In the genomic region with DNA sequence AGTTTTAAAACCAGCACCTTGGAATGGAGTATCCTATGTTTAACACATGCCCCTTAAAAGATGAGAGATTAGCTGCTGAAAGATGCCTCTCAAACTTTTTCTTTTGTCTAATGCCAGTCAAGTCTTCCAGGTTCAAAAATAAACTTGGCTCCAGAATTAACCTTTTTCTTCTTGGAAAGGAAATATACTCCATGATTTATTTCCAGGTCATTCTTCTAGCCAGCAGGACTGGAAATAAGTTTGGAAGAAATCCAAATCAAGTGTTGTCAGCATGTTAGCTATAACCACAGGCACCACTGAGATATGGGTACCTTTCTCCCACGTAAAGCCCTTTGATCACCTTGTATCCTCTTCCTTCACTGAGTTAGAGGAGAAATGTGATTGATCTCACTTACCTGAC, we compare ENCODE assay signal across 2 cellular contexts.
TF ChIP-seq lines count a peak whose summit lies in the region.

No MANE protein-coding gene starts in this region.

TF ChIP-seq in IMR-90, 13 proteins besides CTCF, POLR2A, EP300 and RAD21:
- TF ChIP-seq FOS (IDR thresholded peaks at IDR 0.05; ENCODE audit: low read depth, low read length) (no peak), CEBPB (IDR thresholded peaks at IDR 0.05; ENCODE audit: low read depth, low read length) (no peak), MAFK (IDR thresholded peaks at IDR 0.05; ENCODE audit: low read depth, low read length) (no peak), SMC3 (IDR thresholded peaks at IDR 0.05; ENCODE audit: low read depth, low read length) (no peak)
- TF ChIP-seq, protein P1, sequence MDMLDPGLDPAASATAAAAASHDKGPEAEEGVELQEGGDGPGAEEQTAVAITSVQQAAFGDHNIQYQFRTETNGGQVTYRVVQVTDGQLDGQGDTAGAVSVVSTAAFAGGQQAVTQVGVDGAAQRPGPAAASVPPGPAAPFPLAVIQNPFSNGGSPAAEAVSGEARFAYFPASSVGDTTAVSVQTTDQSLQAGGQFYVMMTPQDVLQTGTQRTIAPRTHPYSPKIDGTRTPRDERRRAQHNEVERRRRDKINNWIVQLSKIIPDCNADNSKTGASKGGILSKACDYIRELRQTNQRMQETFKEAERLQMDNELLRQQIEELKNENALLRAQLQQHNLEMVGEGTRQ (IDR thresholded peaks at IDR 0.05; ENCODE audit: low read depth, low read length): no peak

TF ChIP-seq in endothelial cell of umbilical vein, 7 proteins besides CTCF, POLR2A, EP300 and RAD21:
- TF ChIP-seq GATA2 (IDR thresholded peaks at IDR 0.05; ENCODE audit: insufficient read depth, insufficient read length, low read depth, low read length) (no peak), POLR2AphosphoS5 (IDR thresholded peaks at IDR 0.05; ENCODE audit: insufficient read depth, low read depth, low read length) (no peak), JUN (IDR thresholded peaks at IDR 0.05; ENCODE audit: borderline replicate concordance, insufficient read depth, insufficient read length, low read depth) (no peak)
- TF ChIP-seq, protein P2, sequence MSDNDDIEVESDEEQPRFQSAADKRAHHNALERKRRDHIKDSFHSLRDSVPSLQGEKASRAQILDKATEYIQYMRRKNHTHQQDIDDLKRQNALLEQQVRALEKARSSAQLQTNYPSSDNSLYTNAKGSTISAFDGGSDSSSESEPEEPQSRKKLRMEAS (IDR thresholded peaks at IDR 0.05; ENCODE audit: insufficient read depth, insufficient read length): no peak
